15 cellular contexts compared by ENCODE assay signal in genomic region chr18:12885500-12885899, GRCh38. TPM values are rescaled to one million over a fixed set of nuclear protein-coding genes. Genes with fewer than 3 reads are reported as not detected.
DNase-seq lines count a peak whose midpoint lies in the region; ATAC-seq, FAIRE-seq and TF ChIP-seq lines count a peak whose summit lies in the region.
"Had no signal": no experiment of that assay in that cellular context is flagged by ENCODE, and none has a peak within 500 bp of the region (broad histone marks: within the 10 kb centered on the region; RNA-seq: fewer than 3 reads in every experiment).

No MANE protein-coding gene starts in this region.

- dilution Hi-C loops in keratinocyte (cut with MboI; ENCODE audit: extremely low pct_ligation_motif_present, low sequenced_read_pairs): no loop called here

- H3K79me2 ChIP-seq in keratinocyte (ENCODE audit: control insufficient read depth, insufficient read depth, low read length): peaks cover 30% of the 10 kb centered on the region

- no peaks in the 10 kb centered on the region for H3K9me1 ChIP-seq in keratinocyte (ENCODE audit: control insufficient read depth, extremely low read depth, insufficient read depth, low read length)

- peaks cover 1% of the 10 kb centered on the region for H3K36me3 Mint-ChIP-seq in activated CD4-positive, alpha-beta memory T cell treated with anti-CD3 and anti-CD28 coated beads for 36 hours

- peak overlapping the region in 3 of 10 experiments; percentile 92 to 98 (median 93); a peak in 6 of 20 replicates for H3K4me3 ChIP-seq in BLaER1 treated with 17β-estradiol and CSF1 and Interleukin-3, amounts not matched to agents 10 nM and 100 nM
- H3K4me3 ChIP-seq in keratinocyte (ENCODE audit: control insufficient read depth in 2 of 3, extremely low read depth in 1 of 3, insufficient read depth in 2 of 3, low read depth in 1 of 3, low read length in 3 of 3) (no peak overlapping the region), heart left ventricle (no peak overlapping the region)
- H3K4me3 ChIP-seq: SJCRH30 had no signal

- H3K9ac ChIP-seq in BLaER1 treated with 17β-estradiol and CSF1 and Interleukin-3, amounts not matched to agents 10 nM and 100 nM: peak overlapping the region in 4 of 11 experiments; percentile 96 to 100 (median 100); a peak in 8 of 22 replicates
- peak overlapping the region; percentile 5 for H3K9ac ChIP-seq in keratinocyte (ENCODE audit: control insufficient read depth, extremely low read depth, insufficient read depth, low read length)

- peak overlapping the region in 3 of 11 experiments; percentile 99 to 100 (median 100); a peak in 6 of 22 replicates for H3K27ac ChIP-seq in BLaER1 treated with 17β-estradiol and CSF1 and Interleukin-3, amounts not matched to agents 10 nM and 100 nM
- H3K27ac ChIP-seq in keratinocyte (ENCODE audit: control insufficient read depth, insufficient read depth, low read length): no peak overlapping the region
- peak overlapping the region in 1 of 12 donors; percentile 100 for H3K27ac ChIP-seq in heart left ventricle
- H3K27ac ChIP-seq: SJCRH30 had no signal

- POLR2A ChIA-PET in activated CD4-positive, alpha-beta memory T cell treated with anti-CD3 and anti-CD28 coated beads for 36 hours (lab: Charles Lee): no interaction called here

- peaks cover 0 to 8% (median 0%) of the 10 kb centered on the region in 11 experiments; a peak in 1 of 22 replicates for H3K36me3 ChIP-seq in BLaER1 treated with 17β-estradiol and CSF1 and Interleukin-3, amounts not matched to agents 10 nM and 100 nM
- H3K36me3 ChIP-seq in keratinocyte (ENCODE audit: control insufficient read depth in 2 of 2, extremely low read depth in 1 of 2, insufficient read depth in 2 of 2, low read length in 2 of 2): no peaks in the 10 kb centered on the region
- H3K36me3 ChIP-seq in heart left ventricle: no peaks in the 10 kb centered on the region
- H3K36me3 ChIP-seq: SJCRH30, stomach had no signal

- peak overlapping the region; percentile 92 for H3K27ac Mint-ChIP-seq in activated CD4-positive, alpha-beta memory T cell treated with anti-CD3 and anti-CD28 coated beads for 36 hours

- FAIRE-seq in keratinocyte (lab: Jason Lieb, UNC): no peak

- peaks cover 40% of the 10 kb centered on the region for H3K4me1 Mint-ChIP-seq in activated CD4-positive, alpha-beta memory T cell treated with anti-CD3 and anti-CD28 coated beads for 36 hours (ENCODE audit: low read depth)

- CTCF ChIA-PET in activated CD4-positive, alpha-beta memory T cell treated with anti-CD3 and anti-CD28 coated beads for 36 hours (lab: Charles Lee): interaction anchor here (0.6 to 6.0 kb wide), 11 partner anchors 7 to 276 kb away, joined by 3 to 36 read pairs (median 4); no protein-coding TSS in a partner anchor

- ATAC-seq in GM18867 (IDR thresholded peaks at IDR 0.05; ENCODE audit: unreplicated experiment) (peak; percentile 36), GM21825 (IDR thresholded peaks at IDR 0.05; ENCODE audit: unreplicated experiment) (no peak), heart left ventricle (no peak)

- intact Hi-C loops in activated CD4-positive, alpha-beta memory T cell treated with anti-CD3 and anti-CD28 coated beads for 36 hours (cut with micrococcal nuclease): loop anchor here (1.0 kb wide), 2 partner anchors 9 to 508 kb away; partner anchors contain the start of gene AFG3L2
- intact Hi-C loops in heart left ventricle (cut with DNase I): loop anchor here in 3 of 10 donors (10.0 kb wide), 3 partner anchors 49 to 511 kb away; partner anchors contain the start of genes AFG3L2 (in 1 of the 3) and SEH1L (in 1 of the 3)

- peaks cover 37 to 70% (median 44%) of the 10 kb centered on the region in 10 experiments for H3K4me1 ChIP-seq in BLaER1 treated with 17β-estradiol and CSF1 and Interleukin-3, amounts not matched to agents 10 nM and 100 nM
- H3K4me1 ChIP-seq in keratinocyte (ENCODE audit: control insufficient read depth, extremely low read depth, insufficient read depth, low read length) (peaks cover 12% of the 10 kb centered on the region), heart left ventricle (peaks cover 0 to 43% (median 13%) of the 10 kb centered on the region in 12 donors)

- 59 to 67% (median 66%) methylated on average over 4 of the region's 4 CpGs for WGBS in heart left ventricle, 4 donors

- no peak overlapping the region for H2AFZ ChIP-seq in keratinocyte (ENCODE audit: control insufficient read depth, low read length)

- H4K20me1 ChIP-seq in BLaER1 treated with 17β-estradiol and CSF1 and Interleukin-3, amounts not matched to agents 10 nM and 100 nM: peaks cover 0 to 36% (median 15%) of the 10 kb centered on the region in 11 experiments; a peak in 12 of 22 replicates
- no peaks in the 10 kb centered on the region for H4K20me1 ChIP-seq in keratinocyte (ENCODE audit: control insufficient read depth, extremely low read depth, insufficient read depth, low read length)

- H3K27me3 ChIP-seq in BLaER1 treated with 17β-estradiol and CSF1 and Interleukin-3, amounts not matched to agents 10 nM and 100 nM: no peaks in the 10 kb centered on the region
- no peaks in the 10 kb centered on the region for H3K27me3 ChIP-seq in keratinocyte (ENCODE audit: control insufficient read depth, extremely low read depth, insufficient read depth, low read length)
- H3K27me3 ChIP-seq in heart left ventricle: no peaks in the 10 kb centered on the region
- H3K27me3 ChIP-seq: SJCRH30, stomach had no signal

- DNase-seq in activated CD4-positive, alpha-beta memory T cell treated with anti-CD3 and anti-CD28 coated beads for 36 hours: no peak
- no peak for DNase-seq in keratinocyte (ENCODE audit: low read depth, low spot score)
- DNase-seq in NCI-H2171 treated with DMSO at 0.1 percent for 48 hours (lab: John Stamatoyannopoulos, UW): no peak
- DNase-seq in NCI-H2107 (lab: John Stamatoyannopoulos, UW): no peak
- no peak for DNase-seq in heart left ventricle
- DNase-seq: activated CD4-positive, alpha-beta T cell treated with anti-CD3 and anti-CD28 coated beads, Interleukin-2, amount 50 U/mL, for 1 hour; aorta; COR-L47; Kasumi-1; NCI-H446 treated with DMSO at 0.1 percent for 48 hours; SJCRH30; stomach had no signal

- no peaks in the 10 kb centered on the region for H3K9me3 ChIP-seq in BLaER1 treated with 17β-estradiol and CSF1 and Interleukin-3, amounts not matched to agents 10 nM and 100 nM (replicated peaks in 1 of 11)
- H3K9me3 ChIP-seq in keratinocyte (ENCODE audit: control insufficient read depth, low read depth, low read length): no peaks in the 10 kb centered on the region
- peaks cover 0 to 3% (median 0%) of the 10 kb centered on the region in 12 donors for H3K9me3 ChIP-seq in heart left ventricle
- H3K9me3 ChIP-seq: SJCRH30, stomach had no signal

- H3K9me3 Mint-ChIP-seq in activated CD4-positive, alpha-beta memory T cell treated with anti-CD3 and anti-CD28 coated beads for 36 hours: no peaks in the 10 kb centered on the region

- TF ChIP-seq POLR2A in heart left ventricle (IDR thresholded peaks at IDR 0.05): no peak

- TF ChIP-seq CTCF in keratinocyte (optimal IDR thresholded peaks at IDR 0.05 in 1 of 3, IDR thresholded peaks at IDR 0.05 in 1 of 3, conservative IDR thresholded peaks at IDR 0.05 in 1 of 3; ENCODE audit: extremely low read depth in 1 of 3, insufficient read depth in 2 of 3, low read length in 3 of 3) (no peak), heart left ventricle (IDR thresholded peaks at IDR 0.05) (no peak)

- peak overlapping the region in 9 of 11 experiments; percentile 80 to 91 (median 87); a peak in 16 of 22 replicates for H3K4me2 ChIP-seq in BLaER1 treated with 17β-estradiol and CSF1 and Interleukin-3, amounts not matched to agents 10 nM and 100 nM
- H3K4me2 ChIP-seq in keratinocyte (ENCODE audit: control insufficient read depth, extremely low read depth, insufficient read depth, low read depth, low read length): no peak overlapping the region

- H3K4me3 Mint-ChIP-seq in activated CD4-positive, alpha-beta memory T cell treated with anti-CD3 and anti-CD28 coated beads for 36 hours: peak overlapping the region; percentile 58

- no peaks in the 10 kb centered on the region for H3K27me3 Mint-ChIP-seq in activated CD4-positive, alpha-beta memory T cell treated with anti-CD3 and anti-CD28 coated beads for 36 hours

RNA-seq across cellular contexts. Expression of gene PTPN2, which starts 1.5 kb away (rescaled TPM):
- 10 to 100 TPM; 68.8 to 73.3 TPM for total RNA-seq in activated CD4-positive, alpha-beta memory T cell treated with anti-CD3 and anti-CD28 coated beads for 36 hours
- polyA plus RNA-seq in keratinocyte: 23.7 to 39.9 TPM (median 26.0 TPM) in 3 replicates
- polyA plus RNA-seq in keratinocyte (2011; ENCODE audit: low read depth): 168 TPM
- 22.0 and 30.9 TPM in 2 replicates for polyA plus RNA-seq in keratinocyte (2011; cell fraction: cytosol; rRNA removed)
- 39.2 and 46.8 TPM in 2 replicates for polyA plus RNA-seq in keratinocyte (2011; cell fraction: nucleus; rRNA removed)
- polyA plus RNA-seq in keratinocyte (2012; ENCODE audit: low replicate concordance): 27.7 and 33.5 TPM in 2 replicates
- polyA minus RNA-seq in keratinocyte: 5.5 to 39.6 TPM (median 10.1 TPM) in 3 replicates
- 10.9 TPM for polyA minus RNA-seq in keratinocyte (2011; cell fraction: cytosol; rRNA and poly(A)+ RNA removed)
- 8.7 and 21.6 TPM in 2 replicates for polyA minus RNA-seq in keratinocyte (2011; cell fraction: nucleus; rRNA and poly(A)+ RNA removed)
- 10 to 100 TPM in 6 of 9 donors, 1 to 10 TPM in 3; 7.5 to 33.1 (median 10.4) TPM for total RNA-seq in heart left ventricle
- polyA plus RNA-seq in heart left ventricle: 10 to 100 TPM; 11.7 to 13.9 TPM
